Comparison of ENCODE assay signal across 20 cellular contexts in the genomic region with DNA sequence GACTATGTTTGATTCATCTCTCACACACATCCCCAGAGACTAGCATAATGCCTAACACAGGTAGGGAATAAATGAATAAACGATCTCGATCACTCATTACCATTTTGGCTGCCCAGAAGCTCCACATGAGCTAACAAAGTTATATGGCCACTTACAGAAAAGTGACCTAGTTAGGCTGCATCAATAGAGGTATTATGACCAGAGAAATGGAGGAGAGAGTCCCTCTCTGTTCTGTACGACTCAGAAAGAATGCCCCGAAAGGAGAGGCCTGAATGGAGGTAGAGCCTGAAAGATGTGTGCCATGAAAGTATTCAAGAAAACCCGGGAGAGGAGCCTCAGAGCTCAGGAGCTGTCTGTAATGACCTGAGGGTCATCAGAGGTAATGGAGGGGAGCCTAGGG.
DNase-seq lines count a peak whose midpoint lies in the region; ATAC-seq, FAIRE-seq and TF ChIP-seq lines count a peak whose summit lies in the region.
"Had no signal": no experiment of that assay in that cellular context is flagged by ENCODE, and none has a peak within 500 bp of the region (broad histone marks: within the 10 kb centered on the region; RNA-seq: fewer than 3 reads in every experiment).

No MANE protein-coding gene starts in this region.

- H3K23ac ChIP-seq in H1 (ENCODE audit: insufficient read length) = no peak overlapping the region
- no peak overlapping the region for H3K23ac ChIP-seq in neuronal stem cell (ENCODE audit: low read depth, low read length, poor library complexity)

- no peaks in the 10 kb centered on the region for H3K9me3 ChIP-seq in SK-N-SH
- H3K9me3 ChIP-seq in H1 (ENCODE audit: insufficient read depth in 2 of 2, low read depth in 1 of 2, low read length in 1 of 2) = no peaks in the 10 kb centered on the region
- H3K9me3 ChIP-seq in neuronal stem cell (replicated peaks in 1 of 2; ENCODE audit: control insufficient read depth in 2 of 2, insufficient read depth in 1 of 2, low read depth in 1 of 2, low read length in 2 of 2) = no peaks in the 10 kb centered on the region
- H3K9me3 ChIP-seq: A549; BLaER1 treated with 17β-estradiol and CSF1 and Interleukin-3, amounts not matched to agents 10 nM and 100 nM; Caco-2 had no signal

- H2AFZ ChIP-seq in SK-N-SH (ENCODE audit: low read depth) (no peak overlapping the region), H1 (ENCODE audit: low read length) (no peak overlapping the region), neuronal stem cell (ENCODE audit: low read length) (no peak overlapping the region)

- H3K4ac ChIP-seq in H1 (replicated peaks; ENCODE audit: insufficient read length, low read depth, low read length) = no peak overlapping the region
- H3K4ac ChIP-seq in neuronal stem cell (ENCODE audit: low read length) = no peak overlapping the region

- no peak for TF ChIP-seq RAD21 in SK-N-SH (IDR thresholded peaks at IDR 0.05; ENCODE audit: low read length)
- no peak for TF ChIP-seq RAD21 in H1 (IDR thresholded peaks at IDR 0.05 in 1 of 2, conservative IDR thresholded peaks at IDR 0.05 in 1 of 2; ENCODE audit: low read depth in 2 of 2, low read length in 2 of 2)

- no peak overlapping the region for H4K5ac ChIP-seq in H1 (ENCODE audit: insufficient read length, low read depth, low read length)

- H3K79me2 ChIP-seq in SK-N-SH (ENCODE audit: insufficient read depth) (no peaks in the 10 kb centered on the region), H1 (ENCODE audit: control insufficient read depth in 1 of 2, insufficient read depth in 2 of 2, low read length in 2 of 2) (no peaks in the 10 kb centered on the region)

- no peaks in the 10 kb centered on the region for H3K23me2 ChIP-seq in H1 (ENCODE audit: low read depth, low read length)

- H3K79me1 ChIP-seq in H1 (ENCODE audit: low read depth, low read length) = no peaks in the 10 kb centered on the region
- no peaks in the 10 kb centered on the region for H3K79me1 ChIP-seq in neuronal stem cell (ENCODE audit: low read depth, low read length)

- no peak overlapping the region for H4K8ac ChIP-seq in H1 (ENCODE audit: extremely low read depth, insufficient read depth, low read length)
- H4K8ac ChIP-seq in neuronal stem cell (ENCODE audit: low read depth, low read length) = no peak overlapping the region

- H2AK5ac ChIP-seq in H1 (ENCODE audit: low read depth, low read length) (no peak overlapping the region), neuronal stem cell (ENCODE audit: low read depth, low read length) (peak overlapping the region; percentile 2)

- FAIRE-seq in H1 (lab: Jason Lieb, UNC) = no peak
- FAIRE-seq: A549, D721Med, G401.6, GM12891, GM19239 had no signal

- no peak for ATAC-seq in SK-N-SH treated with all-trans-retinoic acid at 6 μM for 48 hours
- ATAC-seq: A549; CD8-positive, alpha-beta T cell had no signal

- H4K91ac ChIP-seq in H1 (replicated peaks; ENCODE audit: insufficient read length, low read length) (no peak overlapping the region), neuronal stem cell (ENCODE audit: low read depth, low read length, poor library complexity) (no peak overlapping the region)

- TF ChIP-seq EP300 in SK-N-SH (IDR thresholded peaks at IDR 0.05; ENCODE audit: borderline replicate concordance in 1 of 2, low read depth in 1 of 2, low read length in 1 of 2) (no peak), H1 (IDR thresholded peaks at IDR 0.05; ENCODE audit: borderline replicate concordance in 1 of 2, low read depth in 2 of 2, low read length in 2 of 2) (no peak)

- WGBS in SK-N-SH (ENCODE audit: low lambda C conversion rate) = 22% methylated on average over 5 of the region's 5 CpGs
- WGBS in H1 (ENCODE audit: extremely low coverage in 1 of 2, insufficient coverage in 1 of 2, insufficient read length in 1 of 2, insufficient replicate concordance in 2 of 2, low coverage in 1 of 2, low lambda C conversion rate in 2 of 2, missing lambda C conversion rate in 1 of 2), 2 experiments = 75% methylated on average over 5 of the region's 5 CpGs; no CpG with 5 or more reads in 1 of the 2 experiments
- no CpG with 5 or more reads among the region's 5 CpGs for WGBS in neuronal stem cell (ENCODE audit: extremely low coverage in 2 of 2, insufficient read length in 2 of 2, insufficient replicate concordance in 1 of 2), 2 donors

- H3K14ac ChIP-seq in H1 (ENCODE audit: insufficient read length) (no peak overlapping the region), neuronal stem cell (ENCODE audit: low read length) (no peak overlapping the region)

- H2BK20ac ChIP-seq in H1 (ENCODE audit: low read length) = no peak overlapping the region

- DNase-seq in SK-N-SH (no peak), H1 (ENCODE audit: low read depth in 1 of 2, low spot score in 2 of 2) (no peak), neuronal stem cell (ENCODE audit: low spot score) (no peak), iPS-NIHi11 (ENCODE audit: low spot score) (no peak), SKM-1 treated with dmso at 0.1 percent for 144 hours (lab: John Stamatoyannopoulos, UW; ENCODE audit: unreplicated experiment) (no peak)
- DNase-seq: AML-193; Caco-2; Calu3; CD4-positive, alpha-beta T cell; CD8-positive, alpha-beta T cell; GF-D8 had no signal

- no peaks in the 10 kb centered on the region for H3K9me2 ChIP-seq in SK-N-SH

- POLR2A ChIA-PET in SK-N-SH (lab: Yijun Ruan, JAX) = no interaction called here
- POLR2A ChIA-PET in H1 (lab: Charles Lee; ENCODE audit: partially characterized antibody) = interaction anchor here (1.2 kb wide), 1 partner anchor 14 kb away, joined by 6 read pairs; no protein-coding TSS in a partner anchor

- H3K56ac ChIP-seq in H1 (replicated peaks; ENCODE audit: insufficient read length, low read depth, low read length) = no peak overlapping the region

- H2BK5ac ChIP-seq in H1 (ENCODE audit: low read depth, low read length) (no peak overlapping the region), neuronal stem cell (ENCODE audit: low read length) (no peak overlapping the region)

- H3K27ac ChIP-seq in SK-N-SH (ENCODE audit: low read depth in 2 of 2, low read length in 1 of 2) (no peak overlapping the region), H1 (ENCODE audit: low read depth, low read length) (no peak overlapping the region), neuronal stem cell (replicated peaks; ENCODE audit: low read length) (no peak overlapping the region)
- H3K27ac ChIP-seq: 22Rv1; A549; BLaER1 treated with 17β-estradiol and CSF1 and Interleukin-3, amounts not matched to agents 10 nM and 100 nM; C4-2B had no signal

- H4K20me1 ChIP-seq in SK-N-SH (ENCODE audit: insufficient read depth) (no peaks in the 10 kb centered on the region), H1 (replicated peaks in 1 of 2; ENCODE audit: control insufficient read depth in 1 of 2, insufficient read depth in 2 of 2, low read length in 2 of 2) (no peaks in the 10 kb centered on the region)

- H3K4me2 ChIP-seq in SK-N-SH (no peak overlapping the region), H1 (ENCODE audit: insufficient read depth in 1 of 2, low read depth in 2 of 2, low read length in 2 of 2) (no peak overlapping the region), neuronal stem cell (ENCODE audit: insufficient read depth, low read length, poor library complexity, severe bottlenecking) (no peak overlapping the region)
- H3K4me2 ChIP-seq: A549; BLaER1 treated with 17β-estradiol and CSF1 and Interleukin-3, amounts not matched to agents 10 nM and 100 nM had no signal

- H3F3A ChIP-seq in SK-N-SH (replicated peaks; ENCODE audit: insufficient read depth) = no peaks in the 10 kb centered on the region

- H3K4me1 ChIP-seq in SK-N-SH (ENCODE audit: control insufficient read depth in 1 of 2, insufficient read depth in 2 of 2, low read depth in 1 of 2, low read length in 1 of 2) (peaks cover 0 to 6% of the 10 kb centered on the region in 2 experiments; a peak in 1 of 4 replicates), H1 (replicated peaks in 1 of 4; ENCODE audit: control insufficient read depth in 3 of 4, insufficient read depth in 4 of 4, low read length in 3 of 4) (peaks cover 0 to 28% (median 12%) of the 10 kb centered on the region in 4 experiments; a peak in 6 of 7 replicates), neuronal stem cell (ENCODE audit: control insufficient read depth in 2 of 2, insufficient read depth in 1 of 2, low read depth in 1 of 2, low read length in 2 of 2) (peaks cover 0 to 36% of the 10 kb centered on the region in 2 donors)
- H3K4me1 ChIP-seq: A549; BLaER1 treated with 17β-estradiol and CSF1 and Interleukin-3, amounts not matched to agents 10 nM and 100 nM; Caco-2 had no signal

- H2BK120ac ChIP-seq in H1 (replicated peaks; ENCODE audit: low read depth, low read length) (no peak overlapping the region), neuronal stem cell (ENCODE audit: low read depth, low read length) (no peak overlapping the region)

- 0 out of 2 replicates have a peak overlapping the region, but pooled peaks have one; percentile 14 for H2BK15ac ChIP-seq in H1 (ENCODE audit: low read length)
- H2BK15ac ChIP-seq in neuronal stem cell (ENCODE audit: low read length) = no peak overlapping the region

- H2BK12ac ChIP-seq in H1 (ENCODE audit: low read depth, low read length) (no peak overlapping the region), neuronal stem cell (ENCODE audit: low read length) (no peak overlapping the region)

- H3K36me3 ChIP-seq in SK-N-SH (replicated peaks in 1 of 2; ENCODE audit: control insufficient read depth in 1 of 2, insufficient read depth in 2 of 2, low read length in 1 of 2) = no peaks in the 10 kb centered on the region
- H3K36me3 ChIP-seq in H1 (ENCODE audit: control insufficient read depth in 2 of 4, insufficient read depth in 4 of 4, low read length in 3 of 4) = no peaks in the 10 kb centered on the region
- H3K36me3 ChIP-seq in neuronal stem cell (replicated peaks in 1 of 2; ENCODE audit: control insufficient read depth in 2 of 2, insufficient read depth in 2 of 2, low read length in 2 of 2) = no peaks in the 10 kb centered on the region
- H3K36me3 ChIP-seq: BLaER1 treated with 17β-estradiol and CSF1 and Interleukin-3, amounts not matched to agents 10 nM and 100 nM had no signal

- CTCF ChIA-PET in SK-N-SH (lab: Yijun Ruan, JAX) (no interaction called here), H1 (lab: Charles Lee; ENCODE audit: partially characterized antibody) (interaction anchor here (0.7 to 1.5 kb wide), 7 partner anchors 9 to 206 kb away, joined by 3 to 5 read pairs (median 3); no protein-coding TSS in a partner anchor)

- H3K9ac ChIP-seq in SK-N-SH = no peak overlapping the region
- no peak overlapping the region for H3K9ac ChIP-seq in H1 (replicated peaks in 1 of 4; ENCODE audit: extremely low read depth in 1 of 4, low read depth in 3 of 4, low read length in 3 of 4)
- no peak overlapping the region for H3K9ac ChIP-seq in neuronal stem cell (ENCODE audit: low read depth, low read length, poor library complexity)
- H3K9ac ChIP-seq: BLaER1 treated with 17β-estradiol and CSF1 and Interleukin-3, amounts not matched to agents 10 nM and 100 nM had no signal

- no peak for TF ChIP-seq POLR2A in H1 (IDR thresholded peaks at IDR 0.05; ENCODE audit: control extremely low read depth in 1 of 2, low read depth in 2 of 2, low read length in 2 of 2)

- H3K18ac ChIP-seq in H1 (ENCODE audit: extremely low read depth, low read length) = no peak overlapping the region
- no peak overlapping the region for H3K18ac ChIP-seq in neuronal stem cell (ENCODE audit: low read length)

- no peak for TF ChIP-seq CTCF in SK-N-SH (IDR thresholded peaks at IDR 0.05)
- no peak for TF ChIP-seq CTCF in H1 (IDR thresholded peaks at IDR 0.05; ENCODE audit: control extremely low read depth in 1 of 3, insufficient read depth in 1 of 3, low read depth in 1 of 3, low read length in 3 of 3)

- H3K27me3 ChIP-seq in SK-N-SH (ENCODE audit: insufficient read depth) = no peaks in the 10 kb centered on the region
- H3K27me3 ChIP-seq in H1 (replicated peaks in 1 of 4; ENCODE audit: control insufficient read depth in 3 of 4, extremely low read depth in 1 of 4, insufficient read depth in 3 of 4, low read length in 3 of 4) = no peaks in the 10 kb centered on the region; a peak in 1 of 7 replicates
- H3K27me3 ChIP-seq in neuronal stem cell (ENCODE audit: control insufficient read depth in 3 of 3, insufficient read depth in 3 of 3, low read depth in 1 of 3, low read length in 3 of 3) = peaks cover 0 to 9% (median 0%) of the 10 kb centered on the region in 3 experiments
- H3K27me3 ChIP-seq: BLaER1 treated with 17β-estradiol and CSF1 and Interleukin-3, amounts not matched to agents 10 nM and 100 nM had no signal

- H3K4me3 ChIP-seq in SK-N-SH (ENCODE audit: low read depth in 2 of 2, low read length in 1 of 2) = no peak overlapping the region
- H3K4me3 ChIP-seq in H1 (ENCODE audit: extremely low read depth in 1 of 4, insufficient read depth in 2 of 4, low read depth in 3 of 4, low read length in 4 of 4) = no peak overlapping the region
- no peak overlapping the region for H3K4me3 ChIP-seq in neuronal stem cell (ENCODE audit: low read length in 2 of 2)
- H3K4me3 ChIP-seq: A549; BLaER1 treated with 17β-estradiol and CSF1 and Interleukin-3, amounts not matched to agents 10 nM and 100 nM had no signal
